ENCODE assay signal across 8 cellular contexts in genomic region chr12:10235761-10236631, GRCh38. TPM values are rescaled to one million over a fixed set of nuclear protein-coding genes. Genes with fewer than 3 reads are reported as not detected.
DNase-seq lines count a peak whose midpoint lies in the region; ATAC-seq and TF ChIP-seq lines count a peak whose summit lies in the region.

No MANE protein-coding gene starts in this region.

- H3K4me3 Mint-ChIP-seq in activated CD8-positive, alpha-beta T cell treated with anti-CD3 and anti-CD28 coated beads for 36 hours: no peak overlapping the region
- no peak overlapping the region for H3K4me3 Mint-ChIP-seq in neural crest cell

- H3K9me3 Mint-ChIP-seq in activated CD8-positive, alpha-beta T cell treated with anti-CD3 and anti-CD28 coated beads for 36 hours: peaks cover 14% of the 10 kb centered on the region
- peaks cover 10% of the 10 kb centered on the region for H3K9me3 Mint-ChIP-seq in neural crest cell

- no peaks in the 10 kb centered on the region for H3K27me3 Mint-ChIP-seq in activated CD8-positive, alpha-beta T cell treated with anti-CD3 and anti-CD28 coated beads for 36 hours
- no peaks in the 10 kb centered on the region for H3K27me3 Mint-ChIP-seq in neural crest cell (ENCODE audit: low read depth)

- no peaks in the 10 kb centered on the region for H3K36me3 ChIP-seq in GM06990 (ENCODE audit: control insufficient read depth, insufficient read depth, low read length)

- DNase-seq in A172 (ENCODE audit: low spot score) (peak; percentile 32), GM06990 (ENCODE audit: extremely low read depth, insufficient read length) (no peak), NCI-H2029 treated with DMSO at 0.1 percent for 48 hours (lab: John Stamatoyannopoulos, UW) (peak; percentile 44), fibroblast of gingiva (ENCODE audit: low read depth) (peak; percentile 4), neural crest cell (ENCODE audit: low read depth, low spot score) (no peak), NCI-H2171 treated with DMSO at 0.1 percent for 48 hours (lab: John Stamatoyannopoulos, UW) (no peak)
- DNase-seq in activated CD8-positive, alpha-beta T cell treated with anti-CD3 and anti-CD28 coated beads for 36 hours: peak; percentile 58

- peak; percentile 82 for ATAC-seq in activated CD8-positive, alpha-beta T cell treated with anti-CD3 and anti-CD28 coated beads for 36 hours
- no peak for ATAC-seq in GM21737 (IDR thresholded peaks at IDR 0.05; ENCODE audit: unreplicated experiment)

- POLR2A ChIA-PET in activated CD8-positive, alpha-beta T cell treated with anti-CD3 and anti-CD28 coated beads for 36 hours (lab: Charles Lee): interaction anchor here (0.6 to 1.3 kb wide), 3 partner anchors 57 to 90 kb away, joined by 3 read pairs; no protein-coding TSS in a partner anchor

- H3K36me3 Mint-ChIP-seq in activated CD8-positive, alpha-beta T cell treated with anti-CD3 and anti-CD28 coated beads for 36 hours (ENCODE audit: low read depth): peaks cover 9% of the 10 kb centered on the region
- peaks cover 9% of the 10 kb centered on the region for H3K36me3 Mint-ChIP-seq in neural crest cell (ENCODE audit: low read depth)

- CTCF ChIA-PET in activated CD8-positive, alpha-beta T cell treated with anti-CD3 and anti-CD28 coated beads for 36 hours (lab: Charles Lee): interaction anchor here (0.6 to 4.5 kb wide), 51 partner anchors 8 to 514 kb away, joined by 3 to 36 read pairs (median 4); partner anchors contain the start of genes KLRD1 and STYK1

- H3K27ac Mint-ChIP-seq in activated CD8-positive, alpha-beta T cell treated with anti-CD3 and anti-CD28 coated beads for 36 hours: peak overlapping the region; percentile 32
- H3K27ac Mint-ChIP-seq in neural crest cell (ENCODE audit: unreplicated experiment): no peak overlapping the region

- intact Hi-C loops in activated CD8-positive, alpha-beta T cell treated with anti-CD3 and anti-CD28 coated beads for 36 hours (cut with micrococcal nuclease): loop anchor here (2.0 to 10.0 kb wide), 4 partner anchors 129 to 439 kb away; partner anchors contain the start of gene STYK1

- peak; percentile 64 for TF ChIP-seq CTCF in GM06990 (IDR thresholded peaks at IDR 0.05; ENCODE audit: insufficient read depth, low read length, poor library complexity, severe bottlenecking)
- TF ChIP-seq CTCF in activated CD8-positive, alpha-beta T cell treated with anti-CD3 and anti-CD28 coated beads for 36 hours (IDR thresholded peaks at IDR 0.05): peak; percentile 96
- TF ChIP-seq CTCF in neural crest cell (conservative IDR thresholded peaks at IDR 0.05): peak; percentile 99

- H3K4me1 Mint-ChIP-seq in activated CD8-positive, alpha-beta T cell treated with anti-CD3 and anti-CD28 coated beads for 36 hours (ENCODE audit: low read depth): peaks cover 10% of the 10 kb centered on the region
- no peaks in the 10 kb centered on the region for H3K4me1 Mint-ChIP-seq in neural crest cell

- no peaks in the 10 kb centered on the region for H3K27me3 ChIP-seq in GM06990 (replicated peaks; ENCODE audit: control insufficient read depth, insufficient read depth, low read length)

- no peak overlapping the region for H3K4me3 ChIP-seq in GM06990 (replicated peaks; ENCODE audit: low read depth, low read length)

RNA-seq across cellular contexts. Expression of gene GABARAPL1, which starts 23.3 kb away (rescaled TPM):
- 20.4 and 20.8 TPM in 2 replicates for total RNA-seq in A172 (2014; rRNA removed; shearing (Covaris generic))
- 1 to 10 TPM; 6.9 to 7.5 TPM for total RNA-seq in activated CD8-positive, alpha-beta T cell treated with anti-CD3 and anti-CD28 coated beads for 36 hours
- total RNA-seq in neural crest cell: 16.0 and 17.4 TPM in 2 replicates

RNA-seq across cellular contexts. Expression of gene TMEM52B, which starts 57.2 kb away (rescaled TPM):
- total RNA-seq in A172 (2014; rRNA removed; shearing (Covaris generic)): 3.4 and 10.9 TPM in 2 replicates
- total RNA-seq in activated CD8-positive, alpha-beta T cell treated with anti-CD3 and anti-CD28 coated beads for 36 hours: not detected
- total RNA-seq in neural crest cell: not detected in 2 replicates

Comparison
In these comparisons a context has a peak if more than half of its experiments do, and no peak if none do; other contexts are left out.
1. DNase-seq: peak in A172 (single experiment), NCI-H2029 treated with DMSO at 0.1 percent for 48 hours (single experiment), activated CD8-positive, alpha-beta T cell treated with anti-CD3 and anti-CD28 coated beads for 36 hours (single experiment) and fibroblast of gingiva (single experiment); none in GM06990 (single experiment), neural crest cell (single experiment) and NCI-H2171 treated with DMSO at 0.1 percent for 48 hours (single experiment).
2. Peak in every context shown above with its lines, with median percentiles within 50 percentile points of each other: CTCF ChIP-seq.